8 cellular contexts compared by ENCODE assay signal in the genomic region with DNA sequence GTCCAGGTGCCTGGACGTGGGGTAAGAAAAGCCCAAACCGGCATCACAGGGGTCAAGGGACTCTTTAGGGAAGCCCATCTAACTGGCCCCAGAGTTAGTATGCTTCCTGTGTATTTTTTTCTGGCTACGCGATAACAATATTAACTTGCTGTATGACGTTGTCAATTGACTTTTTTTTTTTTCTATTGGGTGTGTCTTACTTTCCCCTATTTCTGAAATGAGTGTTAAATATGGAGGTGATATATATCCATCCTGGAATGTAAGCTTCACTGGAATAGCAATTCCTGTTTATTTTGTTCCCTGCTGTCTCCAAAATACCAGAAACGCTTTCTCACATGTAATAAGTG. TPM values are rescaled to one million over a fixed set of nuclear protein-coding genes. Genes with fewer than 3 reads are reported as not detected.
DNase-seq lines count a peak whose midpoint lies in the region; ATAC-seq, FAIRE-seq and TF ChIP-seq lines count a peak whose summit lies in the region.

No MANE protein-coding gene starts in this region.

- CTCF ChIA-PET in HepG2 (lab: Yijun Ruan, JAX; ENCODE audit: low intra/inter-chr PET ratio, low total read pairs), result no interaction called here

- TF ChIP-seq RAD21 in HepG2 (CRISPR knock-in tag; IDR thresholded peaks at IDR 0.05), result no peak

- TF ChIP-seq CTCF in HepG2 (CRISPR knock-in tag; IDR thresholded peaks at IDR 0.05), result no peak
- TF ChIP-seq CTCF in thyroid gland (IDR thresholded peaks at IDR 0.05), result no peak

- peak overlapping the region; percentile 43 to 64 (median 57); a peak in 4 of 6 replicates for H3K4me3 ChIP-seq in HepG2 (replicated peaks in 1 of 3; ENCODE audit: insufficient read depth in 1 of 3, low read depth in 2 of 3, low read length in 3 of 3)
- H3K4me3 ChIP-seq in thyroid gland (replicated peaks in 1 of 3), result peak overlapping the region; percentile 43 to 67 (median 44)

- TF ChIP-seq POLR2A in HepG2 (IDR thresholded peaks at IDR 0.05; ENCODE audit: insufficient read depth in 1 of 2, low read depth in 2 of 2, low read length in 2 of 2) (no peak), thyroid gland (IDR thresholded peaks at IDR 0.05) (no peak)

- H3K4me1 Mint-ChIP-seq in activated T-cell treated with anti-CD3 and anti-CD28 coated beads, Interleukin-2, amount 50 U/mL, for 24 hours (ENCODE audit: low read depth), result peaks cover 8% of the 10 kb centered on the region
- peaks cover 8% of the 10 kb centered on the region for H3K4me1 Mint-ChIP-seq in activated naive CD8-positive, alpha-beta T cell treated with anti-CD3 and anti-CD28 coated beads, Interleukin-2, amount 50 U/mL, for 24 hours

- H3K9ac ChIP-seq in HepG2 (ENCODE audit: insufficient read depth, low read depth, low read length), result no peak overlapping the region

- no peak for FAIRE-seq in HepG2 (lab: Jason Lieb, UNC)

- no peak for ATAC-seq in activated naive CD8-positive, alpha-beta T cell treated with anti-CD3 and anti-CD28 coated beads, Interleukin-2, amount 50 U/mL, for 24 hours
- no peak for ATAC-seq in HepG2

- no peaks in the 10 kb centered on the region for H4K20me1 ChIP-seq in HepG2 (ENCODE audit: insufficient read depth, low read length)

- H3K36me3 Mint-ChIP-seq in activated T-cell treated with anti-CD3 and anti-CD28 coated beads, Interleukin-2, amount 50 U/mL, for 24 hours (ENCODE audit: low read depth), result no peaks in the 10 kb centered on the region
- H3K36me3 Mint-ChIP-seq in activated naive CD8-positive, alpha-beta T cell treated with anti-CD3 and anti-CD28 coated beads, Interleukin-2, amount 50 U/mL, for 24 hours (ENCODE audit: low read depth), result no peaks in the 10 kb centered on the region

- H3K27ac ChIP-seq in HepG2 (ENCODE audit: extremely low read length, insufficient read depth, low read length), result no peak overlapping the region
- no peak overlapping the region for H3K27ac ChIP-seq in thyroid gland

- in situ Hi-C loops in HepG2 (cut with HindIII; ENCODE audit: extremely low pct_ligation_motif_present, low pct_unique_long_range_greater_than_20kb), result no loop called here

- H3K9me3 ChIP-seq in HepG2 (ENCODE audit: low read length) (no peaks in the 10 kb centered on the region), thyroid gland (no peaks in the 10 kb centered on the region)

- 32% methylated on average over 4 of the region's 6 CpGs for WGBS in HepG2 (ENCODE audit: low lambda C conversion rate)
- 14 to 17% methylated on average over 6 of the region's 6 CpGs for WGBS in thyroid gland, 2 donors

- intact Hi-C loops in HepG2 (cut with micrococcal nuclease; ENCODE audit: unreplicated experiment) (loop anchor here (10.0 kb wide), 1 partner anchor 158 kb away; no protein-coding TSS in a partner anchor), thyroid gland (cut with DNase I) (no loop called here)

- TF ChIP-seq EP300 in HepG2 (IDR thresholded peaks at IDR 0.05; ENCODE audit: low read depth in 2 of 2, low read length in 2 of 2), result no peak
- no peak for TF ChIP-seq EP300 in HepG2 (CRISPR knock-in tag; IDR thresholded peaks at IDR 0.05; ENCODE audit: borderline replicate concordance)

- H3K9me3 Mint-ChIP-seq in activated T-cell treated with anti-CD3 and anti-CD28 coated beads, Interleukin-2, amount 50 U/mL, for 24 hours, result no peaks in the 10 kb centered on the region
- H3K9me3 Mint-ChIP-seq in activated naive CD8-positive, alpha-beta T cell treated with anti-CD3 and anti-CD28 coated beads, Interleukin-2, amount 50 U/mL, for 24 hours, result no peaks in the 10 kb centered on the region

- peaks cover 25% of the 10 kb centered on the region for H3K4me1 ChIP-seq in HepG2 (ENCODE audit: insufficient read depth, low read length)
- H3K4me1 ChIP-seq in thyroid gland, result no peaks in the 10 kb centered on the region

- H3K27me3 ChIP-seq in HepG2 (ENCODE audit: control insufficient read depth in 1 of 2, insufficient read depth in 2 of 2, low read length in 2 of 2) (peaks cover 0 to 4% of the 10 kb centered on the region in 2 experiments; a peak in 2 of 5 replicates), thyroid gland (no peaks in the 10 kb centered on the region)

- BruUV-seq in HepG2 (replicated peaks; lab: Mats Ljungman, UMichigan), result no TSS peak

- no peak for DNase-seq in activated T-cell treated with anti-CD3 and anti-CD28 coated beads, Interleukin-2, amount 50 U/mL, for 24 hours
- DNase-seq in activated T-cell treated with anti-CD3 and anti-CD28 coated beads for 4 hours, result no peak
- DNase-seq in activated naive CD8-positive, alpha-beta T cell treated with anti-CD3 and anti-CD28 coated beads, Interleukin-2, amount 50 U/mL, for 24 hours, result no peak
- no peak for DNase-seq in HepG2 (ENCODE audit: low spot score)
- no peak for DNase-seq in thyroid gland
- no peak for DNase-seq in kidney glomerular epithelial cell (lab: John Stamatoyannopoulos, UW)
- no peak for DNase-seq in NCI-H82 treated with DMSO at 0.1 percent for 48 hours (lab: John Stamatoyannopoulos, UW; ENCODE audit: unreplicated experiment)
- DNase-seq in NCI-H146 treated with DMSO at 0.1 percent for 48 hours (lab: John Stamatoyannopoulos, UW; ENCODE audit: unreplicated experiment), result no peak

- H3K27ac Mint-ChIP-seq in activated T-cell treated with anti-CD3 and anti-CD28 coated beads, Interleukin-2, amount 50 U/mL, for 24 hours, result no peak overlapping the region
- H3K27ac Mint-ChIP-seq in activated naive CD8-positive, alpha-beta T cell treated with anti-CD3 and anti-CD28 coated beads, Interleukin-2, amount 50 U/mL, for 24 hours, result no peak overlapping the region

- H3K4me3 Mint-ChIP-seq in activated T-cell treated with anti-CD3 and anti-CD28 coated beads, Interleukin-2, amount 50 U/mL, for 24 hours, result peak overlapping the region; percentile 48
- peak overlapping the region; percentile 58 for H3K4me3 Mint-ChIP-seq in activated naive CD8-positive, alpha-beta T cell treated with anti-CD3 and anti-CD28 coated beads, Interleukin-2, amount 50 U/mL, for 24 hours

- H3K4me2 ChIP-seq in HepG2 (ENCODE audit: low read depth, low read length), result peak overlapping the region; percentile 66

- H3K36me3 ChIP-seq in HepG2 (replicated peaks in 1 of 2; ENCODE audit: control insufficient read depth in 1 of 2, insufficient read depth in 2 of 2, low read length in 2 of 2) (no peaks in the 10 kb centered on the region), thyroid gland (no peaks in the 10 kb centered on the region)

- no peak overlapping the region for H2AFZ ChIP-seq in HepG2 (ENCODE audit: low read length)

- H3K79me2 ChIP-seq in HepG2 (ENCODE audit: insufficient read depth, low read length), result no peaks in the 10 kb centered on the region

- peaks cover 73% of the 10 kb centered on the region for H3K27me3 Mint-ChIP-seq in activated T-cell treated with anti-CD3 and anti-CD28 coated beads, Interleukin-2, amount 50 U/mL, for 24 hours
- H3K27me3 Mint-ChIP-seq in activated naive CD8-positive, alpha-beta T cell treated with anti-CD3 and anti-CD28 coated beads, Interleukin-2, amount 50 U/mL, for 24 hours, result peaks cover 42% of the 10 kb centered on the region

- POLR2A ChIA-PET in HepG2 (lab: Yijun Ruan, JAX), result no interaction called here

TF ChIP-seq in HepG2, 621 proteins besides CTCF, POLR2A, EP300 and RAD21:
- TF ChIP-seq ZNF746 (CRISPR knock-in tag; IDR thresholded peaks at IDR 0.05) (no peak), MAZ (IDR thresholded peaks at IDR 0.05; ENCODE audit: borderline replicate concordance, low read depth, low read length) (no peak), MAZ (CRISPR knock-in tag; IDR thresholded peaks at IDR 0.05; ENCODE audit: low read depth) (0 out of 2 replicates have a peak, but pooled peaks have one; percentile 10), TBP (CRISPR knock-in tag; IDR thresholded peaks at IDR 0.05) (no peak)
TF ChIP-seq in HepG2: peak in this region for 1.

RNA-seq across cellular contexts. Expression of a gene that starts 0.6 kb away (rescaled TPM):
- total RNA-seq in HepG2 (2016; rRNA removed; fragmentation: Illumina TruSeq; extraction: Trizol), result not detected in 2 replicates
- total RNA-seq in HepG2 (2016; cell fraction: cytosol; rRNA removed; fragmentation: Illumina TruSeq; extraction: Trizol; ENCODE audit: low read depth), result not detected in 2 replicates
- total RNA-seq in HepG2 (2016; cell fraction: insoluble cytoplasmic fraction; rRNA removed; fragmentation: Illumina TruSeq; extraction: Trizol), result not detected in 2 replicates
- not detected in 2 replicates for total RNA-seq in HepG2 (2016; cell fraction: membrane; rRNA removed; fragmentation: Illumina TruSeq; extraction: Trizol)
- total RNA-seq in HepG2 (2016; cell fraction: nucleus; rRNA removed; fragmentation: Illumina TruSeq; extraction: Trizol), result not detected in 2 replicates
- not detected in 2 replicates for polyA plus RNA-seq in HepG2 (2011; rRNA removed)
- not detected in 2 replicates for polyA plus RNA-seq in HepG2 (2011; cell fraction: cytosol; rRNA removed)
- not detected in 2 replicates for polyA plus RNA-seq in HepG2 (2011; cell fraction: nucleus; rRNA removed)
- not detected in 2 replicates for polyA plus RNA-seq in HepG2 (2012)
- polyA plus RNA-seq in HepG2 (2016; cell fraction: cytosol; fragmentation: Illumina TruSeq; extraction: Trizol; ENCODE audit: low read depth), result not detected in 2 replicates
- not detected in 2 replicates for polyA plus RNA-seq in HepG2 (2016; cell fraction: insoluble cytoplasmic fraction; fragmentation: Illumina TruSeq; extraction: Trizol; ENCODE audit: low read depth)
- not detected in 2 replicates for polyA plus RNA-seq in HepG2 (2016; cell fraction: membrane; fragmentation: Illumina TruSeq; extraction: Trizol; ENCODE audit: low read depth)
- not detected in 2 replicates for polyA plus RNA-seq in HepG2 (2016; cell fraction: nucleus; fragmentation: Illumina TruSeq; extraction: Trizol; ENCODE audit: insufficient read depth, low read depth)
- not detected in 2 replicates for polyA minus RNA-seq in HepG2 (2011; rRNA and poly(A)+ RNA removed; ENCODE audit: low replicate concordance)
- not detected in 2 replicates for polyA minus RNA-seq in HepG2 (2011; cell fraction: cytosol; rRNA and poly(A)+ RNA removed)
- not detected in 2 replicates for polyA minus RNA-seq in HepG2 (2011; cell fraction: nucleus; rRNA and poly(A)+ RNA removed)
- total RNA-seq in thyroid gland, result not detected
